ENCODE assay signal across 8 cellular contexts in the genomic region with DNA sequence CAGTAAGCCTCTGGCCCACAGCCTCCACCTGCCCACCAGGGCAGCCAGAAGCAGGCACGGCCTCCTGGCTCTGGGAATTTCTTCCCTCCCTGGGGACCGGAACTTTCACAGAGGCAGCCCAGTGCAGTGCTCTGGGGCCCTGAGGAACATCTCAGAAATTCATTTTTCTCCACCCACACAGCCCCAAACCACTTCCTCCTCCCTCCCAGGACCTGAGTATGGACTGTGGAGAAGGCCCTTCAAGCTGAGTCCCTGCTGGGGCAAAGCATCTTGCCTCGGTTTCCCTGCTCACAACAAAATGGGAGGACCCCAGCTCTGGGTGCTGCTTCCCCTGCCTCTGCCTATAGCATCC.
DNase-seq lines count a peak whose midpoint lies in the region; ATAC-seq and TF ChIP-seq lines count a peak whose summit lies in the region.

No MANE protein-coding gene starts in this region.

- H3K4me3 ChIP-seq in breast epithelium (no peak overlapping the region), sigmoid colon (no peak overlapping the region)

- H3K4me1 ChIP-seq in breast epithelium (peaks cover 5 to 14% of the 10 kb centered on the region in 2 donors), sigmoid colon (peaks cover 0 to 77% (median 71%) of the 10 kb centered on the region in 4 donors)

- TF ChIP-seq EP300 in sigmoid colon (IDR thresholded peaks at IDR 0.05) = no peak

- TF ChIP-seq CTCF in breast epithelium (IDR thresholded peaks at IDR 0.05) (no peak), sigmoid colon (IDR thresholded peaks at IDR 0.05) (no peak)

- H3K27ac ChIP-seq in KOPT-K1 (ENCODE audit: low read depth, low read length, poor library complexity, severe bottlenecking) (peak overlapping the region; percentile 44), breast epithelium (peak overlapping the region; percentile 29 to 86), sigmoid colon (peak overlapping the region; percentile 41 to 87 (median 58))

- intact Hi-C loops in breast epithelium (cut with DNase I; ENCODE audit: low total_unique reads) (no loop called here), sigmoid colon (cut with DNase I) (no loop called here)

- 51 to 71% methylated on average over 3 of the region's 3 CpGs for WGBS in sigmoid colon, 2 donors

- H3K27me3 ChIP-seq in breast epithelium (no peaks in the 10 kb centered on the region), sigmoid colon (no peaks in the 10 kb centered on the region)

- H3K36me3 ChIP-seq in KOPT-K1 (ENCODE audit: insufficient read depth, low read length) (peaks cover 31% of the 10 kb centered on the region), breast epithelium (no peaks in the 10 kb centered on the region), sigmoid colon (peaks cover 0 to 17% (median 7%) of the 10 kb centered on the region in 4 donors)

- H3K9me3 ChIP-seq in KOPT-K1 (ENCODE audit: insufficient read depth, low read length, poor library complexity, severe bottlenecking) (no peaks in the 10 kb centered on the region), breast epithelium (no peaks in the 10 kb centered on the region), sigmoid colon (no peaks in the 10 kb centered on the region)

- no peak for TF ChIP-seq POLR2A in breast epithelium (IDR thresholded peaks at IDR 0.05)
- TF ChIP-seq POLR2A in sigmoid colon (IDR thresholded peaks at IDR 0.05) = no peak

- ATAC-seq in esophagus mucosa (no peak), GM19395 (IDR thresholded peaks at IDR 0.05; ENCODE audit: unreplicated experiment) (no peak)

- DNase-seq in GM04504 (ENCODE audit: low read depth) (peak; percentile 17), breast epithelium (ENCODE audit: low spot score in 2 of 2) (no peak), sigmoid colon (no peak), NCI-H1105 (lab: John Stamatoyannopoulos, UW) (no peak)
- DNase-seq in stimulated activated naive CD4-positive, alpha-beta T cell (lab: John Stamatoyannopoulos, UW) = no peak
